In the genomic region with DNA sequence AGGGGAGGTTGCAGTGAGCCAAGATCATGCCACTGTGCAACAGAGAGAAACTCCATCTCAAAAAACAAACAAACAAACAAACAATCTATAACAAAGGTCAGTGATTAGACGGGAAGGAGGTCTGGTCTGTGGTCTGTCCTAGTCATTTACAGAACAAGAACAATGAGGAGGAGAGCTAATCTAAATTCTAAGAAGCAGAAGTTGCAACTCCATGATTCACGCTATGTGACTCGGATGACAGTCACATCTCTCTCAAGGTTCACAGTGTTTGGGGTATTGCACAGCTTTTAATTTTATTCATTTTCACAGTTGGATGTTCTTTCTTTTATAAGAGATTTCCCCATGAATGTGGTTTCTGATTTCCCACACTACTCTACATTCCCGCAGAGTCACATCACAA, we compare ENCODE assay signal across 23 cellular contexts.
A peak's percentile ranks its signal among the peaks of the same experiment; 100 is the strongest.
DNase-seq lines count a peak whose midpoint lies in the region; ATAC-seq, FAIRE-seq and TF ChIP-seq lines count a peak whose summit lies in the region.
"Had no signal": no experiment of that assay in that cellular context is flagged by ENCODE, and none has a peak within 500 bp of the region (broad histone marks: within the 10 kb centered on the region; RNA-seq: fewer than 3 reads in every experiment).

No MANE protein-coding gene starts in this region.

- no peak for TF ChIP-seq RAD21 in GM12878 (IDR thresholded peaks at IDR 0.05; ENCODE audit: insufficient read depth, low read depth, low read length)

- in situ Hi-C loops in GM12878 (cut with MboI) (no loop called here), ACHN (cut with HindIII; ENCODE audit: low pct_ligation_motif_present, low pct_unique_long_range_greater_than_20kb, low sequenced_read_pairs) (no loop called here)

- DNase-seq in CD1c-positive myeloid dendritic cell (ENCODE audit: extremely low spot score) (peak; percentile 64), H54 (ENCODE audit: insufficient read length, low spot score) (no peak), NOMO-1 treated with dmso at 0.1 percent for 144 hours (lab: John Stamatoyannopoulos, UW; ENCODE audit: unreplicated experiment) (peak; percentile 29), GM12878 (ENCODE audit: low read depth, low spot score) (peak; percentile 28), NCI-H345 (lab: John Stamatoyannopoulos, UW) (no peak), ACHN (no peak)
- no peak for DNase-seq in activated effector memory CD4-positive, alpha-beta T cell treated with anti-CD3 and anti-CD28 coated beads, Interleukin-2, amount 50 U/mL, for 16 hours
- DNase-seq: activated CD4-positive, CD25-positive, alpha-beta regulatory T cell treated with anti-CD3 and anti-CD28 coated beads, Interleukin-2, amount 50 U/mL, for 72 hours; activated naive CD8-positive, alpha-beta T cell treated with anti-CD3 and anti-CD28 coated beads, Interleukin-2, amount 10 ng/mL, durations not matched to agents 7 days and 5 days; CD4-positive, alpha-beta memory T cell; DMS79; foreskin keratinocyte; mesendoderm; naive thymus-derived CD8-positive, alpha-beta T cell; NCI-H1105 treated with DMSO at 0.1 percent for 48 hours; NCI-H2107; NCI-H526 treated with DMSO at 0.1 percent for 48 hours; PC-3; right cardiac atrium; stimulated activated naive CD4-positive, alpha-beta T cell had no signal

- SMC1A ChIA-PET in GM12878 (lab: Charles Lee; ENCODE audit: uncharacterized antibody, unreplicated experiment), result no interaction called here

- RAD21 ChIA-PET in GM12878 (lab: Charles Lee; ENCODE audit: unreplicated experiment), result interaction anchor here (1.1 kb wide), 1 partner anchor 74 kb away, joined by 3 read pairs; no protein-coding TSS in a partner anchor

- H3K79me2 ChIP-seq in GM12878 (ENCODE audit: control insufficient read depth, insufficient read depth, low read length), result no peaks in the 10 kb centered on the region

- no peak overlapping the region for H3K4me2 ChIP-seq in GM12878 (ENCODE audit: control insufficient read depth, insufficient read depth)

- FAIRE-seq in H54 (lab: Jason Lieb, UNC) (peak; percentile 43), GM12878 (lab: Jason Lieb, UNC) (peak; percentile 31)
- FAIRE-seq: endothelial cell of umbilical vein, GM18507 had no signal

- TF ChIP-seq EP300 in GM12878 (IDR thresholded peaks at IDR 0.05; ENCODE audit: borderline replicate concordance in 1 of 2, control insufficient read depth in 1 of 2, low read depth in 2 of 2, low read length in 2 of 2), result no peak

- TF ChIP-seq POLR2A in H54 (IDR thresholded peaks at IDR 0.05; ENCODE audit: low read depth, low read length) (no peak), GM12878 (IDR thresholded peaks at IDR 0.05; ENCODE audit: low read depth, low read length) (no peak)

- H3K4me3 ChIP-seq in GM12878, result no peak overlapping the region

- no peak overlapping the region for H2AFZ ChIP-seq in GM12878 (ENCODE audit: control insufficient read depth, low read depth, low read length)

- POLR2A ChIA-PET in GM12878 (lab: Charles Lee), result interaction anchor here (0.6 kb wide), 1 partner anchor 78 kb away, joined by 3 read pairs; no protein-coding TSS in a partner anchor

- no peaks in the 10 kb centered on the region for H4K20me1 ChIP-seq in GM12878 (ENCODE audit: control insufficient read depth, insufficient read depth)

- TF ChIP-seq CTCF in GM12878 (IDR thresholded peaks at IDR 0.05 in 2 of 3, conservative IDR thresholded peaks at IDR 0.05 in 1 of 3; ENCODE audit: control insufficient read depth in 2 of 3, extremely low read depth in 1 of 3, insufficient read depth in 1 of 3, low read depth in 3 of 3, low read length in 3 of 3), result no peak

- intact Hi-C loops in GM12878 (cut with micrococcal nuclease; ENCODE audit: unreplicated experiment), result no loop called here

- ATAC-seq in GM12878 (peak; percentile 82), HG03139 (IDR thresholded peaks at IDR 0.05; ENCODE audit: unreplicated experiment) (no peak)
- ATAC-seq: foreskin keratinocyte; naive thymus-derived CD8-positive, alpha-beta T cell; PC-3; right cardiac atrium had no signal

- H3K27ac ChIP-seq in GM12878 (ENCODE audit: control insufficient read depth, insufficient read depth), result no peak overlapping the region
- H3K27ac ChIP-seq: foreskin keratinocyte had no signal

- no peaks in the 10 kb centered on the region for H3K9me3 ChIP-seq in GM12878 (replicated peaks; ENCODE audit: control insufficient read depth, insufficient read depth, low read length)

- 54% methylated on average over 4 of the region's 4 CpGs for WGBS in GM12878 (ENCODE audit: insufficient coverage, insufficient replicate concordance, low lambda C conversion rate, missing lambda C conversion rate)

- H3K27me3 ChIP-seq in GM12878 (replicated peaks in 1 of 2; ENCODE audit: control insufficient read depth in 2 of 2, insufficient read depth in 2 of 2, low read length in 1 of 2), result no peaks in the 10 kb centered on the region
- H3K27me3 ChIP-seq: foreskin keratinocyte had no signal

- CTCF ChIA-PET in GM12878 (lab: Yijun Ruan, JAX), result interaction anchor here (1.9 kb wide), 1 partner anchor 57 kb away, joined by 5 read pairs; no protein-coding TSS in a partner anchor

- H3K9ac ChIP-seq in GM12878 (ENCODE audit: control insufficient read depth, insufficient read depth, low read length), result no peak overlapping the region

- no peaks in the 10 kb centered on the region for H3K4me1 ChIP-seq in GM12878 (ENCODE audit: control insufficient read depth, insufficient read depth, low read length)
- H3K4me1 ChIP-seq: foreskin keratinocyte had no signal

- H3K36me3 ChIP-seq in GM12878 (ENCODE audit: control insufficient read depth in 2 of 2, insufficient read depth in 2 of 2, low read length in 1 of 2), result no peaks in the 10 kb centered on the region

- no TSS peak for BruUV-seq in GM12878 (replicated peaks; lab: Mats Ljungman, UMichigan)

TF ChIP-seq in GM12878, 131 proteins besides CTCF, POLR2A, EP300 and RAD21:
- peak; percentile 41; the same call in 1 of the 2 replicates for TF ChIP-seq IRF4 (IDR thresholded peaks at IDR 0.05; ENCODE audit: low read depth, low read length)
- TF ChIP-seq SPI1 (IDR thresholded peaks at IDR 0.05; ENCODE audit: borderline replicate concordance, insufficient read depth, low read depth, low read length), result peak; percentile 27; the same call in 1 of the 2 replicates
- peak; percentile 13; the same call in 1 of the 2 replicates for TF ChIP-seq BCL11A (IDR thresholded peaks at IDR 0.05; ENCODE audit: low read depth, low read length)
- TF ChIP-seq SIN3A (IDR thresholded peaks at IDR 0.05; ENCODE audit: low read depth, low read length), result no peak
- peak; percentile 53 for TF ChIP-seq RUNX3 (IDR thresholded peaks at IDR 0.05; ENCODE audit: low read length)
- peak; percentile 32; the same call in 1 of the 2 replicates for TF ChIP-seq MTA2 (IDR thresholded peaks at IDR 0.05; ENCODE audit: low read depth)

Comparison
In these comparisons a context has a peak if more than half of its experiments do, and no peak if none do; other contexts are left out.
1. DNase-seq: peak in CD1c-positive myeloid dendritic cell (single experiment), NOMO-1 treated with dmso at 0.1 percent for 144 hours (single experiment) and GM12878 (single experiment); none in H54 (single experiment), activated effector memory CD4-positive, alpha-beta T cell treated with anti-CD3 and anti-CD28 coated beads, Interleukin-2, amount 50 U/mL, for 16 hours (single experiment), NCI-H345 (single experiment) and ACHN (single experiment).